ENCODE assay signal across 24 cellular contexts in genomic region chr10:72885953-72886352, GRCh38. TPM values are rescaled to one million over a fixed set of nuclear protein-coding genes. Genes with fewer than 3 reads are reported as not detected.
DNase-seq lines count a peak whose midpoint lies in the region; ATAC-seq, FAIRE-seq and TF ChIP-seq lines count a peak whose summit lies in the region.
"Had no signal": no experiment of that assay in that cellular context is flagged by ENCODE, and none has a peak within 500 bp of the region (broad histone marks: within the 10 kb centered on the region; RNA-seq: fewer than 3 reads in every experiment).

No MANE protein-coding gene starts in this region.

- H3K4me2 ChIP-seq in HepG2 (ENCODE audit: low read depth, low read length) (no peak overlapping the region), GM23338 (peak overlapping the region; percentile 13), K562 (ENCODE audit: insufficient read depth, low read length) (no peak overlapping the region)
- H3K4me2 ChIP-seq: SK-N-SH had no signal

- POLR2A ChIA-PET in HepG2 (lab: Yijun Ruan, JAX) = no interaction called here
- POLR2A ChIA-PET in K562 (lab: Yijun Ruan, JAX) = no interaction called here

- no peak for TF ChIP-seq RAD21 in HepG2 (CRISPR knock-in tag; IDR thresholded peaks at IDR 0.05)
- TF ChIP-seq RAD21 in K562 (CRISPR knock-in tag; conservative IDR thresholded peaks at IDR 0.05 in 1 of 2, IDR thresholded peaks at IDR 0.05 in 1 of 2) = no peak

- H3K9ac ChIP-seq in HepG2 (ENCODE audit: insufficient read depth, low read depth, low read length) = no peak overlapping the region
- H3K9ac ChIP-seq in K562 (ENCODE audit: insufficient read depth in 1 of 2, low read depth in 2 of 2, low read length in 2 of 2) = no peak overlapping the region
- H3K9ac ChIP-seq: SK-N-SH had no signal

- H3F3A ChIP-seq in GM23338 (replicated peaks; ENCODE audit: low read depth) = no peaks in the 10 kb centered on the region

- TF ChIP-seq EP300 in HepG2 (IDR thresholded peaks at IDR 0.05; ENCODE audit: low read depth in 2 of 2, low read length in 2 of 2) (no peak), HepG2 (CRISPR knock-in tag; IDR thresholded peaks at IDR 0.05; ENCODE audit: borderline replicate concordance) (no peak), K562 (IDR thresholded peaks at IDR 0.05; ENCODE audit: low read length) (no peak)

- in situ Hi-C loops in HepG2 (cut with HindIII; ENCODE audit: extremely low pct_ligation_motif_present, low pct_unique_long_range_greater_than_20kb) = no loop called here
- in situ Hi-C loops in K562 (cut with MboI) = loop anchor here (10.0 kb wide), 1 partner anchor 611 kb away; the partner anchor contains the start of gene DDIT4

- no peak overlapping the region for H2AFZ ChIP-seq in HepG2 (ENCODE audit: low read length)
- H2AFZ ChIP-seq in GM23338 = no peak overlapping the region
- no peak overlapping the region for H2AFZ ChIP-seq in K562 (ENCODE audit: low read depth, low read length)

- H3K9me3 Mint-ChIP-seq in GM23338 = peaks cover 22% of the 10 kb centered on the region

- no peak for TF ChIP-seq POLR2A in HepG2 (IDR thresholded peaks at IDR 0.05; ENCODE audit: insufficient read depth in 1 of 2, low read depth in 2 of 2, low read length in 2 of 2)
- no peak for TF ChIP-seq POLR2A in right lobe of liver (IDR thresholded peaks at IDR 0.05)
- TF ChIP-seq POLR2A in K562 (conservative IDR thresholded peaks at IDR 0.05) = no peak

- H3K27ac Mint-ChIP-seq in GM23338 = peak overlapping the region; percentile 92

- H3K36me3 ChIP-seq in HepG2 (replicated peaks in 1 of 2; ENCODE audit: control insufficient read depth in 1 of 2, insufficient read depth in 2 of 2, low read length in 2 of 2) (peaks cover 3% of the 10 kb centered on the region in 2 experiments; a peak in 2 of 5 replicates), right lobe of liver (no peaks in the 10 kb centered on the region), GM23338 (ENCODE audit: insufficient read depth) (peaks cover 7% of the 10 kb centered on the region; the same call in 1 of the 2 replicates), K562 (ENCODE audit: control insufficient read depth, insufficient read depth, low read length) (no peaks in the 10 kb centered on the region), neutrophil (peaks cover 53% of the 10 kb centered on the region)

- WGBS in HepG2 (ENCODE audit: low lambda C conversion rate) = 88% methylated on average over 2 of the region's 2 CpGs
- WGBS in right lobe of liver (ENCODE audit: insufficient coverage, low coverage, low lambda C conversion rate, missing lambda C conversion rate) = 40% methylated on average over 2 of the region's 2 CpGs
- 42% methylated on average over 2 of the region's 2 CpGs for WGBS in K562 (ENCODE audit: insufficient coverage, low coverage, missing lambda C conversion rate)

- H3K4me1 ChIP-seq in HepG2 (ENCODE audit: insufficient read depth, low read length) (no peaks in the 10 kb centered on the region), right lobe of liver (no peaks in the 10 kb centered on the region), GM23338 (ENCODE audit: insufficient read depth) (peaks cover 27% of the 10 kb centered on the region), K562 (replicated peaks in 1 of 2; ENCODE audit: control insufficient read depth in 2 of 2, insufficient read depth in 2 of 2, low read length in 2 of 2) (peaks cover 0 to 22% of the 10 kb centered on the region in 2 experiments; a peak in 3 of 5 replicates), neutrophil (ENCODE audit: control insufficient read depth in 1 of 2, insufficient read depth in 1 of 2, low read depth in 1 of 2, low read length in 1 of 2) (peaks cover 14 to 16% of the 10 kb centered on the region in 2 experiments)

- H3K36me3 Mint-ChIP-seq in GM23338 (ENCODE audit: low read depth) = peaks cover 68% of the 10 kb centered on the region

- peaks cover 50% of the 10 kb centered on the region for H3K4me1 Mint-ChIP-seq in GM23338

- H3K27ac ChIP-seq in HepG2 (ENCODE audit: extremely low read length, insufficient read depth, low read length) (no peak overlapping the region), right lobe of liver (peak overlapping the region in 1 of 3 donors; percentile 47), GM23338 (ENCODE audit: low read depth) (peak overlapping the region; percentile 91), K562 (ENCODE audit: extremely low read depth, low read depth, low read length) (no peak overlapping the region), neutrophil (peak overlapping the region; percentile 76)
- H3K27ac ChIP-seq: HL-60 had no signal

- BruUV-seq in HepG2 (replicated peaks; lab: Mats Ljungman, UMichigan) (no TSS peak), K562 (replicated peaks; lab: Mats Ljungman, UMichigan) (no TSS peak)

- H3K9me3 ChIP-seq in HepG2 (ENCODE audit: low read length) = no peaks in the 10 kb centered on the region
- H3K9me3 ChIP-seq in right lobe of liver = no peaks in the 10 kb centered on the region
- H3K9me3 ChIP-seq in K562 (replicated peaks; ENCODE audit: control insufficient read depth, insufficient read depth, low read depth, low read length) = no peaks in the 10 kb centered on the region
- no peaks in the 10 kb centered on the region for H3K9me3 ChIP-seq in neutrophil
- H3K9me3 ChIP-seq: MG63, SK-N-SH had no signal

- FAIRE-seq in HepG2 (lab: Jason Lieb, UNC) = no peak
- no peak for FAIRE-seq in K562 (lab: Jason Lieb, UNC)
- FAIRE-seq: GM12891 had no signal

- TF ChIP-seq CTCF in HepG2 (CRISPR knock-in tag; IDR thresholded peaks at IDR 0.05) = no peak
- no peak for TF ChIP-seq CTCF in right lobe of liver (IDR thresholded peaks at IDR 0.05)
- TF ChIP-seq CTCF in GM23338 (conservative IDR thresholded peaks at IDR 0.05; ENCODE audit: low read depth in 2 of 2) = no peak
- no peak for TF ChIP-seq CTCF in K562 (IDR thresholded peaks at IDR 0.05 in 2 of 3, conservative IDR thresholded peaks at IDR 0.05 in 1 of 3; ENCODE audit: insufficient read depth in 2 of 3, low read depth in 1 of 3, low read length in 3 of 3)
- TF ChIP-seq CTCF in neutrophil (IDR thresholded peaks at IDR 0.05) = no peak

- no peak for ATAC-seq in HepG2
- no peak for ATAC-seq in right lobe of liver
- ATAC-seq in GM23338 = no peak
- ATAC-seq in K562 = no peak
- ATAC-seq in HG03378 (IDR thresholded peaks at IDR 0.05; ENCODE audit: unreplicated experiment) = no peak
- ATAC-seq: PC-3 had no signal

- CTCF ChIA-PET in HepG2 (lab: Yijun Ruan, JAX; ENCODE audit: low intra/inter-chr PET ratio, low total read pairs) (no interaction called here), K562 (lab: Yijun Ruan, JAX; ENCODE audit: low intra/inter-chr PET ratio) (interaction anchor here (1.0 kb wide), 1 partner anchor 51 kb away, joined by 3 read pairs; no protein-coding TSS in a partner anchor)

- intact Hi-C loops in HepG2 (cut with micrococcal nuclease; ENCODE audit: unreplicated experiment) (no loop called here), right lobe of liver (cut with DNase I) (no loop called here), K562 (cut with micrococcal nuclease) (no loop called here)

- H3K9me2 ChIP-seq in GM23338 (ENCODE audit: insufficient read depth) = peaks cover 9% of the 10 kb centered on the region
- H3K9me2 ChIP-seq: SK-N-SH had no signal

- no peak for DNase-seq in HepG2 (ENCODE audit: low spot score)
- DNase-seq in right lobe of liver = no peak
- DNase-seq in GM23338 (ENCODE audit: low spot score) = no peak
- no peak for DNase-seq in K562 (ENCODE audit: extremely low read depth in 1 of 4, low spot score in 3 of 4)
- no peak for DNase-seq in cerebellar nuclear complex (lab: John Stamatoyannopoulos, UW)
- DNase-seq: Calu3; DMS79 treated with DMSO at 0.1 percent for 48 hours; GF-D8; H7; KG1; MG63; NCI-H1930; NCI-H2107; NCI-H446 treated with DMSO at 0.1 percent for 48 hours; NCI-H526; NK-92 treated with Interleukin-12 subunit alpha and Interleukin-12 subunit beta, amount 100 ng/mL, for 24 hours; PC-3; SK-N-SH had no signal

- H3K4me3 ChIP-seq in HepG2 (replicated peaks in 1 of 3; ENCODE audit: insufficient read depth in 1 of 3, low read depth in 2 of 3, low read length in 3 of 3) = no peak overlapping the region
- H3K4me3 ChIP-seq in right lobe of liver = no peak overlapping the region
- no peak overlapping the region for H3K4me3 ChIP-seq in GM23338
- no peak overlapping the region for H3K4me3 ChIP-seq in K562
- H3K4me3 ChIP-seq in neutrophil (ENCODE audit: low read depth in 1 of 2, low read length in 1 of 2) = no peak overlapping the region
- H3K4me3 ChIP-seq: MG63 had no signal

- no peaks in the 10 kb centered on the region for H3K9me1 ChIP-seq in K562 (ENCODE audit: control insufficient read depth, insufficient read depth, low read length)

- no peak overlapping the region for H3K4me3 Mint-ChIP-seq in GM23338
- H3K4me3 Mint-ChIP-seq: CD14-positive monocyte had no signal

- H3K27me3 ChIP-seq in HepG2 (ENCODE audit: control insufficient read depth in 1 of 2, insufficient read depth in 2 of 2, low read length in 2 of 2) = no peaks in the 10 kb centered on the region
- no peaks in the 10 kb centered on the region for H3K27me3 ChIP-seq in right lobe of liver
- no peaks in the 10 kb centered on the region for H3K27me3 ChIP-seq in GM23338 (ENCODE audit: insufficient read depth)
- no peaks in the 10 kb centered on the region for H3K27me3 ChIP-seq in K562 (ENCODE audit: control insufficient read depth in 2 of 2, insufficient read depth in 2 of 2, low read length in 2 of 2)
- H3K27me3 ChIP-seq in neutrophil = no peaks in the 10 kb centered on the region
- H3K27me3 ChIP-seq: MG63 had no signal

- H3K79me2 ChIP-seq in HepG2 (ENCODE audit: insufficient read depth, low read length) = no peaks in the 10 kb centered on the region
- no peaks in the 10 kb centered on the region for H3K79me2 ChIP-seq in GM23338 (replicated peaks; ENCODE audit: insufficient read depth)
- no peaks in the 10 kb centered on the region for H3K79me2 ChIP-seq in K562 (ENCODE audit: control insufficient read depth, insufficient read depth, low read length)

- H4K20me1 ChIP-seq in HepG2 (ENCODE audit: insufficient read depth, low read length) (no peaks in the 10 kb centered on the region), GM23338 (replicated peaks; ENCODE audit: insufficient read depth) (no peaks in the 10 kb centered on the region), K562 (replicated peaks; ENCODE audit: control insufficient read depth, insufficient read depth, low read length) (no peaks in the 10 kb centered on the region)

- H3K27me3 Mint-ChIP-seq in GM23338 (ENCODE audit: insufficient read depth, low read depth, poor library complexity) = peaks cover 3% of the 10 kb centered on the region

RNA-seq across cellular contexts. Expression of gene OIT3, which starts 7.6 kb away (rescaled TPM):
- total RNA-seq in HepG2 (2016; rRNA removed; fragmentation: Illumina TruSeq; extraction: Trizol) = not detected in 2 replicates
- not detected in 2 replicates for total RNA-seq in HepG2 (2016; cell fraction: cytosol; rRNA removed; fragmentation: Illumina TruSeq; extraction: Trizol; ENCODE audit: low read depth)
- not detected in 2 replicates for total RNA-seq in HepG2 (2016; cell fraction: insoluble cytoplasmic fraction; rRNA removed; fragmentation: Illumina TruSeq; extraction: Trizol)
- total RNA-seq in HepG2 (2016; cell fraction: membrane; rRNA removed; fragmentation: Illumina TruSeq; extraction: Trizol) = not detected in 2 replicates
- not detected in 2 replicates for total RNA-seq in HepG2 (2016; cell fraction: nucleus; rRNA removed; fragmentation: Illumina TruSeq; extraction: Trizol)
- polyA plus RNA-seq in HepG2 (2011; rRNA removed) = not detected in 2 replicates
- not detected in 2 replicates for polyA plus RNA-seq in HepG2 (2011; cell fraction: cytosol; rRNA removed)
- not detected in 2 replicates for polyA plus RNA-seq in HepG2 (2011; cell fraction: nucleus; rRNA removed)
- polyA plus RNA-seq in HepG2 (2012) = 0.52 and 0.79 TPM in 2 replicates
- not detected in 2 replicates for polyA plus RNA-seq in HepG2 (2016; cell fraction: cytosol; fragmentation: Illumina TruSeq; extraction: Trizol; ENCODE audit: low read depth)
- not detected in 2 replicates for polyA plus RNA-seq in HepG2 (2016; cell fraction: insoluble cytoplasmic fraction; fragmentation: Illumina TruSeq; extraction: Trizol; ENCODE audit: low read depth)
- not detected in 2 replicates for polyA plus RNA-seq in HepG2 (2016; cell fraction: membrane; fragmentation: Illumina TruSeq; extraction: Trizol; ENCODE audit: low read depth)
- not detected in 2 replicates for polyA plus RNA-seq in HepG2 (2016; cell fraction: nucleus; fragmentation: Illumina TruSeq; extraction: Trizol; ENCODE audit: insufficient read depth, low read depth)
- polyA minus RNA-seq in HepG2 (2011; rRNA and poly(A)+ RNA removed; ENCODE audit: low replicate concordance) = 0.26 and 0.40 TPM in 2 replicates
- not detected in 2 replicates for polyA minus RNA-seq in HepG2 (2011; cell fraction: cytosol; rRNA and poly(A)+ RNA removed)
- polyA minus RNA-seq in HepG2 (2011; cell fraction: nucleus; rRNA and poly(A)+ RNA removed) = not detected in 2 replicates
- 10 to 100 TPM; 24.4 to 78.2 (median 48.7) TPM for total RNA-seq in right lobe of liver
- total RNA-seq in GM23338 (2014; rRNA removed; shearing (Covaris generic)) = not detected in 2 replicates
- polyA plus RNA-seq in GM23338 (2016; fragmentation: Nextera tagmentation; extraction: Ambion mirVana) = not detected in 2 replicates
- not detected in 2 replicates for total RNA-seq in K562 (2011; cell fraction: chromatin; rRNA removed; ENCODE audit: low replicate concordance)
- total RNA-seq in K562 (2011; cell fraction: nucleolus; rRNA removed) = not detected in 2 replicates
- total RNA-seq in K562 (2011; cell fraction: nucleoplasm; rRNA removed) = not detected in 2 replicates
- not detected in 2 replicates for total RNA-seq in K562 (2014; rRNA removed)
- total RNA-seq in K562 (2014; rRNA removed; fragmentation: Illumina TruSeq; extraction: Trizol) = not detected in 2 replicates
- total RNA-seq in K562 (2015; rRNA removed; fragmentation: Illumina TruSeq; extraction: Trizol) = not detected in 2 replicates
- total RNA-seq in K562 (2021) = not detected in 2 replicates
- polyA plus RNA-seq in K562 (2011; rRNA removed) = not detected in 2 replicates
- polyA plus RNA-seq in K562 (2011; cell fraction: cytosol; rRNA removed) = not detected in 2 replicates
- 0.04 TPM in 1 of 2 replicates, not detected in the other for polyA plus RNA-seq in K562 (2011; cell fraction: nucleus; rRNA removed)
- polyA plus RNA-seq in K562 (2012) = 0.03 and 0.06 TPM in 2 replicates
- polyA plus RNA-seq in K562 (2014; fragmentation: Illumina TruSeq; extraction: Trizol) = not detected in 2 replicates
- polyA plus RNA-seq in K562 (2014; fragmentation: Nextera tagmentation; extraction: Ambion mirVana) = not detected
- not detected in 2 replicates for polyA plus RNA-seq in K562 (2014; rRNA removed)
- polyA minus RNA-seq in K562 (2011; rRNA and poly(A)+ RNA removed) = 0.15 TPM in 1 of 2 replicates, not detected in the other
- not detected in 2 replicates for polyA minus RNA-seq in K562 (2011; cell fraction: cytosol; rRNA and poly(A)+ RNA removed)
- not detected in 2 replicates for polyA minus RNA-seq in K562 (2011; cell fraction: nucleus; rRNA and poly(A)+ RNA removed)
- total RNA-seq: A673, PC-3 had no signal
- polyA plus RNA-seq: CD14-positive monocyte, SK-N-SH had no signal

Comparison
In these comparisons a context has a peak if more than half of its experiments do, and no peak if none do; other contexts are left out.
1. RNA of gene OIT3, which starts 7.6 kb away (total RNA-seq): 24.4 to 78.2 TPM in right lobe of liver; not detected in HepG2, not detected in GM23338 and not detected in K562; every median in the first group is over 10 times any median in the second.
2. H3K27ac ChIP-seq: peak in GM23338 (single experiment) and neutrophil (single experiment); none in HepG2 (single experiment) and K562 (single experiment).
3. Of the 241 proteins assayed by ChIP-seq in both HepG2 and K562: peak only in HepG2: none; only in K562: MAFG; in both: MAFF and MAFK; in neither: 238.